ENCODE assay signal across 8 cellular contexts in genomic region chr16:87869061-87869878, GRCh38. TPM values are rescaled to one million over a fixed set of nuclear protein-coding genes. Genes with fewer than 3 reads are reported as not detected.
DNase-seq lines count a peak whose midpoint lies in the region; ATAC-seq, FAIRE-seq and TF ChIP-seq lines count a peak whose summit lies in the region.
"Not testable (repeated sequence)": the region's sequence is repeated elsewhere in the genome, so short reads cannot be mapped to it uniquely, and the experiment has no call there.

TSS of gene SLC7A5 (minus strand) at chr16:87869507. CDS start at chr16:87869422, 85 bp downstream.

- H3K4me3 Mint-ChIP-seq in activated naive CD4-positive, alpha-beta T cell treated with anti-CD3 and anti-CD28 coated beads for 36 hours, result peak within 1 kb of the TSS; percentile 97
- H3K4me3 Mint-ChIP-seq in neural crest cell, result peak within 1 kb of the TSS; percentile 87
- peak within 1 kb of the TSS; percentile 90 for H3K4me3 Mint-ChIP-seq in stimulated activated memory B cell treated with anti-CD40 and anti-IgM and Interleukin-4, amounts not matched to agents 10 μg/mL and 1 μg/mL and 100 μg/mL, for 72 hours

- DNase-seq in DMS53 (lab: John Stamatoyannopoulos, UW), result peak; percentile 86
- DNase-seq in Karpas-422, result peak; percentile 96
- peak; percentile 87 for DNase-seq in activated naive CD4-positive, alpha-beta T cell treated with anti-CD3 and anti-CD28 coated beads for 36 hours
- DNase-seq in frontal cortex (ENCODE audit: low spot score in 2 of 2), result peak in 1 of 2 donors; percentile 70
- peak; percentile 72 for DNase-seq in neural crest cell (ENCODE audit: low read depth, low spot score)

- H3K9ac ChIP-seq in Karpas-422 (ENCODE audit: low read length) (peak within 1 kb of the TSS; percentile 94), SU-DHL-6 (ENCODE audit: low read length) (peak within 1 kb of the TSS; percentile 70)

- intact Hi-C loops in activated naive CD4-positive, alpha-beta T cell treated with anti-CD3 and anti-CD28 coated beads for 36 hours (cut with micrococcal nuclease), result not testable (repeated sequence)

- not testable (repeated sequence) for H3K27me3 Mint-ChIP-seq in activated naive CD4-positive, alpha-beta T cell treated with anti-CD3 and anti-CD28 coated beads for 36 hours (ENCODE audit: low read depth); stimulated activated memory B cell treated with anti-CD40 and anti-IgM and Interleukin-4, amounts not matched to agents 10 μg/mL and 1 μg/mL and 100 μg/mL, for 72 hours
- peaks cover 45% of the 10 kb centered on the region for H3K27me3 Mint-ChIP-seq in neural crest cell (ENCODE audit: low read depth)

- H3K9me2 ChIP-seq in Karpas-422 (replicated peaks; ENCODE audit: insufficient read depth, low read length); SU-DHL-6 (replicated peaks; ENCODE audit: insufficient read depth, low read length): not testable (repeated sequence)

- H3K4me3 ChIP-seq in Karpas-422 (ENCODE audit: low read length) (peak within 1 kb of the TSS; percentile 95), SU-DHL-6 (ENCODE audit: insufficient read depth, low read length, poor library complexity, severe bottlenecking) (peak within 1 kb of the TSS; percentile 92)

- H3K4me1 Mint-ChIP-seq in activated naive CD4-positive, alpha-beta T cell treated with anti-CD3 and anti-CD28 coated beads for 36 hours (ENCODE audit: low read depth), result peaks cover 58% of the 10 kb centered on the region
- H3K4me1 Mint-ChIP-seq in neural crest cell, result peaks cover 39% of the 10 kb centered on the region
- H3K4me1 Mint-ChIP-seq in stimulated activated memory B cell treated with anti-CD40 and anti-IgM and Interleukin-4, amounts not matched to agents 10 μg/mL and 1 μg/mL and 100 μg/mL, for 72 hours, result peaks cover 69% of the 10 kb centered on the region

- H3K4me2 ChIP-seq in Karpas-422 (ENCODE audit: low read depth, low read length, poor library complexity, severe bottlenecking) (peak within 1 kb of the TSS; percentile 89), SU-DHL-6 (ENCODE audit: low read depth, low read length, poor library complexity, severe bottlenecking) (peak within 1 kb of the TSS; percentile 85)

- peaks cover 49% of the 10 kb centered on the region for H3K79me2 ChIP-seq in Karpas-422 (ENCODE audit: low read length)
- H3K79me2 ChIP-seq in SU-DHL-6 (ENCODE audit: insufficient read depth, low read length), result peaks cover 48% of the 10 kb centered on the region

- not testable (repeated sequence) for H3K9me3 Mint-ChIP-seq in activated naive CD4-positive, alpha-beta T cell treated with anti-CD3 and anti-CD28 coated beads for 36 hours; neural crest cell; stimulated activated memory B cell treated with anti-CD40 and anti-IgM and Interleukin-4, amounts not matched to agents 10 μg/mL and 1 μg/mL and 100 μg/mL, for 72 hours

- H3K27ac ChIP-seq in Karpas-422 (ENCODE audit: low read length), result peak within 1 kb of the TSS; percentile 88
- H3K27ac ChIP-seq in SU-DHL-6 (ENCODE audit: low read depth, low read length), result peak within 1 kb of the TSS; percentile 80

- H3K4me1 ChIP-seq in Karpas-422 (ENCODE audit: low read length), result peaks cover 40% of the 10 kb centered on the region

- CTCF ChIA-PET in activated naive CD4-positive, alpha-beta T cell treated with anti-CD3 and anti-CD28 coated beads for 36 hours (lab: Charles Lee), result interaction anchor here (1.1 to 10.0 kb wide), 6 partner anchors 17 to 93 kb away, joined by 3 to 192 read pairs (median 8); no protein-coding TSS in a partner anchor

- H3K9me3 ChIP-seq in Karpas-422 (ENCODE audit: low read length); SU-DHL-6 (ENCODE audit: insufficient read depth, low read length): not testable (repeated sequence)

- not testable (repeated sequence) for FAIRE-seq in frontal cortex (lab: Jason Lieb, UNC)

- peak within 1 kb of the TSS; percentile 98 for H3K27ac Mint-ChIP-seq in activated naive CD4-positive, alpha-beta T cell treated with anti-CD3 and anti-CD28 coated beads for 36 hours
- H3K27ac Mint-ChIP-seq in neural crest cell (ENCODE audit: unreplicated experiment), result not testable (repeated sequence)
- peak within 1 kb of the TSS; percentile 90 for H3K27ac Mint-ChIP-seq in stimulated activated memory B cell treated with anti-CD40 and anti-IgM and Interleukin-4, amounts not matched to agents 10 μg/mL and 1 μg/mL and 100 μg/mL, for 72 hours

- peaks cover 43% of the 10 kb centered on the region for H4K20me1 ChIP-seq in Karpas-422 (ENCODE audit: insufficient read depth, low read depth, low read length)
- not testable (repeated sequence) for H4K20me1 ChIP-seq in SU-DHL-6 (ENCODE audit: low read depth, low read length)

- peaks cover 10% of the 10 kb centered on the region; the same call in 1 of the 2 replicates for H3F3A ChIP-seq in SU-DHL-6 (ENCODE audit: insufficient read depth)

- TF ChIP-seq CTCF in SU-DHL-6 (IDR thresholded peaks at IDR 0.05; ENCODE audit: insufficient read depth, low read length, poor library complexity, severe bottlenecking); neural crest cell (conservative IDR thresholded peaks at IDR 0.05): not testable (repeated sequence)

- peaks cover 41% of the 10 kb centered on the region for H3K36me3 Mint-ChIP-seq in activated naive CD4-positive, alpha-beta T cell treated with anti-CD3 and anti-CD28 coated beads for 36 hours (ENCODE audit: low read depth)
- H3K36me3 Mint-ChIP-seq in neural crest cell (ENCODE audit: low read depth); stimulated activated memory B cell treated with anti-CD40 and anti-IgM and Interleukin-4, amounts not matched to agents 10 μg/mL and 1 μg/mL and 100 μg/mL, for 72 hours: not testable (repeated sequence)

- peaks cover 35% of the 10 kb centered on the region for H3K36me3 ChIP-seq in Karpas-422 (ENCODE audit: insufficient read depth, low read length)
- H3K36me3 ChIP-seq in SU-DHL-6 (ENCODE audit: low read length), result not testable (repeated sequence)

- H2AFZ ChIP-seq in Karpas-422 (ENCODE audit: low read length); SU-DHL-6 (ENCODE audit: low read depth, low read length, severe bottlenecking): not testable (repeated sequence)

- H3K27me3 ChIP-seq in Karpas-422 (ENCODE audit: low read length); SU-DHL-6 (ENCODE audit: low read length): not testable (repeated sequence)

- ATAC-seq in GM21786 (IDR thresholded peaks at IDR 0.05; ENCODE audit: unreplicated experiment), result peak; percentile 52
- ATAC-seq in stimulated activated memory B cell treated with anti-CD40 and anti-IgM and Interleukin-4, amounts not matched to agents 10 μg/mL and 1 μg/mL and 100 μg/mL, for 72 hours, result peak; percentile 89

RNA-seq across cellular contexts. Expression of gene SLC7A5, which starts in this region (rescaled TPM):
- 163 and 177 TPM in 2 replicates for total RNA-seq in Karpas-422 (2014; rRNA removed; shearing (Covaris generic); ENCODE audit: low replicate concordance)
- 100 to 1,000 TPM; 343 to 346 TPM for total RNA-seq in activated naive CD4-positive, alpha-beta T cell treated with anti-CD3 and anti-CD28 coated beads for 36 hours
- total RNA-seq in frontal cortex, result 13.9 TPM
- total RNA-seq in neural crest cell, result 40.5 and 41.6 TPM in 2 replicates
